ENCODE assay signal across 10 cellular contexts in genomic region chr17:2412561-2413021, GRCh38. TPM values are rescaled to one million over a fixed set of nuclear protein-coding genes. Genes with fewer than 3 reads are reported as not detected.
DNase-seq lines count a peak whose midpoint lies in the region; FAIRE-seq and TF ChIP-seq lines count a peak whose summit lies in the region.
"Had no signal": no experiment of that assay in that cellular context is flagged by ENCODE, and none has a peak within 500 bp of the region (broad histone marks: within the 10 kb centered on the region; RNA-seq: fewer than 3 reads in every experiment).

No MANE protein-coding gene starts in this region.

- in situ Hi-C loops in transverse colon (cut with MboI; ENCODE audit: low pct_ligation_motif_present in 1 of 4, low pct_unique_long_range_greater_than_20kb in 1 of 4, low sequenced_read_pairs in 3 of 4) = no loop called here

- H3K27me3 ChIP-seq in layer of hippocampus (ENCODE audit: control insufficient read depth, insufficient read depth, low read length) (no peaks in the 10 kb centered on the region), transverse colon (no peaks in the 10 kb centered on the region)

- H3K36me3 ChIP-seq in transverse colon = no peaks in the 10 kb centered on the region

- intact Hi-C loops in transverse colon (cut with DNase I; ENCODE audit: low total_unique reads) = no loop called here

- no peak for FAIRE-seq in H54 (lab: Jason Lieb, UNC)

- TF ChIP-seq POLR2A in transverse colon (IDR thresholded peaks at IDR 0.05) (no peak), H54 (IDR thresholded peaks at IDR 0.05; ENCODE audit: low read depth, low read length) (no peak)

- WGBS in transverse colon (ENCODE audit: low coverage in 1 of 2), 2 donors = 55% methylated on average over 2 of the region's 2 CpGs; no CpG with 5 or more reads in 1 of the 2 donors

- TF ChIP-seq EP300 in transverse colon (IDR thresholded peaks at IDR 0.05; ENCODE audit: low read depth) = no peak

- peak overlapping the region; percentile 18 for H3K27ac ChIP-seq in layer of hippocampus (ENCODE audit: low read depth, low read length)
- H3K27ac ChIP-seq in transverse colon = peak overlapping the region; percentile 2 to 57 (median 40)
- H3K27ac ChIP-seq: parathyroid adenoma had no signal

- peaks cover 7 to 15% (median 9%) of the 10 kb centered on the region in 4 donors for H3K4me1 ChIP-seq in transverse colon
- H3K4me1 ChIP-seq: parathyroid adenoma had no signal

- TF ChIP-seq CTCF in choroid plexus epithelial cell (conservative IDR thresholded peaks at IDR 0.05; ENCODE audit: low read depth, low read length) = peak; percentile 44
- no peak for TF ChIP-seq CTCF in transverse colon (IDR thresholded peaks at IDR 0.05)

- H3K4me3 ChIP-seq in choroid plexus epithelial cell (ENCODE audit: low read depth, low read length) (no peak overlapping the region), transverse colon (no peak overlapping the region)

- H3K9me3 ChIP-seq in transverse colon = no peaks in the 10 kb centered on the region

- DNase-seq in LHCN-M2 (ENCODE audit: low read depth) (peak; percentile 61), choroid plexus epithelial cell (ENCODE audit: low read depth) (peak; percentile 53), transverse colon (no peak), H54 (ENCODE audit: insufficient read length, low spot score) (no peak), COLO668 (lab: John Stamatoyannopoulos, UW; ENCODE audit: unreplicated experiment) (no peak), NOMO-1 treated with DMSO at 0.1 percent for 48 hours (lab: John Stamatoyannopoulos, UW; ENCODE audit: unreplicated experiment) (no peak)
- DNase-seq: activated B cell treated with CpG ODN at 0.5 μM for 24 hours, NCI-H2029 had no signal

RNA-seq across cellular contexts. Expression of gene MNT, which starts 11.7 kb away (rescaled TPM):
- 6.3 and 6.8 TPM in 2 replicates for total RNA-seq in LHCN-M2 (2014; rRNA removed)
- polyA plus RNA-seq in LHCN-M2 (2012) = 7.8 TPM
- 10 to 100 TPM; 13.7 to 27.7 (median 20.9) TPM for total RNA-seq in transverse colon

Comparison
In these comparisons a context has a peak if more than half of its experiments do, and no peak if none do; other contexts are left out.
1. DNase-seq: peak in LHCN-M2 (single experiment) and choroid plexus epithelial cell (single experiment); none in transverse colon (single experiment), H54 (single experiment), COLO668 (single experiment) and NOMO-1 treated with DMSO at 0.1 percent for 48 hours (single experiment).